ENCODE assay signal across 1 cellular context in genomic region chr2:166106431-166107015, GRCh38.
TF ChIP-seq lines count a peak whose summit lies in the region.

No MANE protein-coding gene starts in this region.

TF ChIP-seq in K562, 482 proteins besides CTCF, POLR2A, EP300 and RAD21 (continued from another document):
- TF ChIP-seq E2F4 (CRISPR knock-in tag; IDR thresholded peaks at IDR 0.05; ENCODE audit: low read depth) = no peak
